10 cellular contexts compared by ENCODE assay signal in the genomic region with DNA sequence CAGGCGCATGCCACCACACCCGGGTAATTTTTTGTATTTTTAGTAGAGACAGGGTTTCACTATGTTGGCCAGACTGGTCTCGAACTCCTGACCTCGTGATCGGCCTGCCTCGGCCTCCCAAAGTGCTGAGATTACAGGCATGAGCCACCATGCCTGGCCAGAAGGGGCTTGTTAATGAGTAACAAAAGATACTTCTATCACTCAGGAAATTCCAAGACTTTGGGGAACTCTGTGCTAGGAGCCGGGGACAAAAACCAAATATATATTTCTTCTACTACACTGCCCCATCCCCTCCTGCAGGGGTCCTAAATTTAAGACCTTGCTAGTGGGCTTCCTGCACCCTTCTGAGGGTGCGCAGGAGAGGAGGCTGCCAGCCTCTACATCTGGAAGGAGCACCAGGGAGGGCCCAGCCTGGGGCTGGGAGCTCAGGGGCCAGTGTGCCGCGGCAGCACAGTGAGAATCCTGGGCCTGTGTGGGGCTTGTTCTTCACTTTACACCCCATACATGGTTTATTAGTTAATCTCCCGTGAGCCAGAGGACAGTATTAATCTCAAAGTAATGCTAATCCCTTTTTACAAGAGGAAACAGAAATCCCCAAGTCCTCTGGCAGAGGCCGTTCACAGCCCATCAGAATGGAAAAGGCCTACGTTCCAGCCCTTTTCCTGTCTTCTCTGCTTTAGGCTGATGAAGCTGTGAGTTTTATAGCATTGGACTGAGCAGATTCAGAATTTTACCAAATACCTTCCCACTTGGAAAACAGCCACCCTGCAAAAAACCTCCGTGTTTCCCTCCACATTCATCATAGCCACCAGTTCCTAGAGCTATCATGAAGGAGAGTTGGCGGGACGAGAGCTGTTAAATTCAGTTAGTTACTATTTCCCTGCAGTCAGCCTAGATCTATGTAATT. TPM values are rescaled to one million over a fixed set of nuclear protein-coding genes. Genes with fewer than 3 reads are reported as not detected.
DNase-seq lines count a peak whose midpoint lies in the region; ATAC-seq and TF ChIP-seq lines count a peak whose summit lies in the region.
"Had no signal": no experiment of that assay in that cellular context is flagged by ENCODE, and none has a peak within 500 bp of the region (broad histone marks: within the 10 kb centered on the region; RNA-seq: fewer than 3 reads in every experiment).

No MANE protein-coding gene starts in this region.

- H3K36me3 ChIP-seq in SJSA1 (peaks cover 28% of the 10 kb centered on the region), gastrocnemius medialis (no peaks in the 10 kb centered on the region)

- in situ Hi-C loops in gastrocnemius medialis (cut with MboI; ENCODE audit: low sequenced_read_pairs in 4 of 4) = loop anchor here in 2 of 4 donors (25.0 kb wide), 1 partner anchor 213 kb away; no protein-coding TSS in a partner anchor

- DNase-seq in Calu3 = no peak
- DNase-seq in SJSA1 (ENCODE audit: low read depth in 1 of 2, low spot score in 2 of 2) = no peak
- peak; percentile 47 for DNase-seq in glomerular visceral epithelial cell (ENCODE audit: extremely low spot score)
- no peak for DNase-seq in gastrocnemius medialis
- no peak for DNase-seq in AG20443 (ENCODE audit: low spot score)
- DNase-seq: activated CD4-positive, alpha-beta T cell treated with anti-CD3 and anti-CD28 coated beads, Interleukin-2, amount 10 ng/mL, durations not matched to agents 7 days and 5 days; DMS53 had no signal

- peaks cover 64% of the 10 kb centered on the region for H3K4me1 ChIP-seq in SJSA1 (replicated peaks)
- H3K4me1 ChIP-seq in gastrocnemius medialis = peaks cover 77 to 78% of the 10 kb centered on the region in 2 donors

- H3K9me3 ChIP-seq in SJSA1 (replicated peaks) = no peaks in the 10 kb centered on the region
- H3K9me3 ChIP-seq in gastrocnemius medialis = no peaks in the 10 kb centered on the region

- peak overlapping the region; percentile 4 for H3K4me3 Mint-ChIP-seq in Calu3 (ENCODE audit: low read depth, unreplicated experiment)
- H3K4me3 Mint-ChIP-seq: activated CD4-positive, alpha-beta T cell treated with anti-CD3 and anti-CD28 coated beads, Interleukin-2, amount 10 ng/mL, durations not matched to agents 7 days and 5 days had no signal

- CTCF ChIA-PET in Calu3 (lab: Charles Lee) = interaction anchor here (0.5 to 1.2 kb wide), 9 partner anchors 16 to 281 kb away, joined by 3 to 7 read pairs (median 4); a partner anchor contains a TSS

- no peak overlapping the region for H3K4me3 ChIP-seq in SJSA1
- H3K4me3 ChIP-seq in gastrocnemius medialis = no peak overlapping the region

- H3K27me3 ChIP-seq in SJSA1 (replicated peaks) = no peaks in the 10 kb centered on the region
- H3K27me3 ChIP-seq in gastrocnemius medialis = no peaks in the 10 kb centered on the region

- BruUV-seq in Calu3 (replicated peaks; lab: Mats Ljungman, UMichigan) = no TSS peak

- intact Hi-C loops in Calu3 (cut with micrococcal nuclease; ENCODE audit: unreplicated experiment) = loop anchor here (5.0 kb wide), 2 partner anchors 48 to 113 kb away; a partner anchor contains a TSS
- intact Hi-C loops in gastrocnemius medialis (cut with DNase I; ENCODE audit: low total_unique reads) = loop anchor here (5.0 to 10.0 kb wide), 2 partner anchors 252 to 700 kb away; no protein-coding TSS in a partner anchor

- peaks cover 19% of the 10 kb centered on the region for H3K36me3 Mint-ChIP-seq in Calu3 (ENCODE audit: insufficient read depth, unreplicated experiment)

- H3K4me1 Mint-ChIP-seq in Calu3 (ENCODE audit: low read depth, unreplicated experiment) = peaks cover 33% of the 10 kb centered on the region

- TF ChIP-seq POLR2A in gastrocnemius medialis (IDR thresholded peaks at IDR 0.05) = no peak

- H3K27ac ChIP-seq in SJSA1 (peak overlapping the region; percentile 90), gastrocnemius medialis (peak overlapping the region; percentile 90 to 97 (median 93))

- TF ChIP-seq CTCF in Calu3 (IDR thresholded peaks at IDR 0.05; ENCODE audit: unreplicated experiment) (no peak), gastrocnemius medialis (IDR thresholded peaks at IDR 0.05 in 4 of 5, conservative IDR thresholded peaks at IDR 0.05 in 1 of 5) (no peak)

- no peaks in the 10 kb centered on the region for H3K27me3 Mint-ChIP-seq in Calu3 (ENCODE audit: unreplicated experiment)
- H3K27me3 Mint-ChIP-seq: activated CD4-positive, alpha-beta T cell treated with anti-CD3 and anti-CD28 coated beads, Interleukin-2, amount 10 ng/mL, durations not matched to agents 7 days and 5 days had no signal

- H3K9me3 Mint-ChIP-seq in Calu3 (ENCODE audit: low read depth, unreplicated experiment) = no peaks in the 10 kb centered on the region
- H3K9me3 Mint-ChIP-seq: activated CD4-positive, alpha-beta T cell treated with anti-CD3 and anti-CD28 coated beads, Interleukin-2, amount 10 ng/mL, durations not matched to agents 7 days and 5 days had no signal

- ATAC-seq in gastrocnemius medialis (no peak), HG03139 (IDR thresholded peaks at IDR 0.05; ENCODE audit: unreplicated experiment) (no peak), HG02623 (IDR thresholded peaks at IDR 0.05; ENCODE audit: unreplicated experiment) (no peak), GM19467 (IDR thresholded peaks at IDR 0.05; ENCODE audit: unreplicated experiment) (no peak)

- H3K27ac Mint-ChIP-seq in Calu3 (ENCODE audit: unreplicated experiment) = no peak overlapping the region
- H3K27ac Mint-ChIP-seq: activated CD4-positive, alpha-beta T cell treated with anti-CD3 and anti-CD28 coated beads, Interleukin-2, amount 10 ng/mL, durations not matched to agents 7 days and 5 days had no signal

RNA-seq across cellular contexts. Expression of a gene that starts 44.4 kb away (rescaled TPM):
- total RNA-seq in Calu3 (2022) (1.2 and 2.9 TPM in 2 replicates), gastrocnemius medialis (1 to 10 TPM in 1 of 4 donors, under 1 TPM in 1, not detected in 2; 0.61 to 1.1 TPM)
- total RNA-seq in SJSA1 (2014; rRNA removed; shearing (Covaris generic)) = not detected in 2 replicates
- total RNA-seq: activated CD4-positive, alpha-beta T cell treated with anti-CD3 and anti-CD28 coated beads, Interleukin-2, amount 10 ng/mL, durations not matched to agents 7 days and 5 days had no signal
